In the genomic region with DNA sequence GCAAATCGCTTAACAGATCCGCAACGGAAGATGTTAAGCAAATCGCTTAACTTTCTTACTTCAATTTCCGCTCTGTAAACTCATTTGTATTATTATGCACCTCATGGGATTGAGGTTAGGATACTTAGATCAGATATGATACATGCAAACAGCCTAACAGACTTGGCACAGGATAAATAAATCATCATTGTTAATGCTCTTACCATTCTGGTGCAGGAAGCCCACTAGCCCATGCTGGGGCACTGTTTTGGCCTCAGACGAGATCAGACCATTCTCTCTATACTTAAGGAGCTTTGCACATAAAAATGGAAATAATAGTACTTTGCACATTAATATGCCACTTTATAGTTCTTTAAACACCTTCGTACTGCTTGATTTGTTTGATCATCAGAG, we compare ENCODE assay signal across 6 cellular contexts. TPM values are rescaled to one million over a fixed set of nuclear protein-coding genes. Genes with fewer than 3 reads are reported as not detected.
A peak's percentile ranks its signal among the peaks of the same experiment; 100 is the strongest.
DNase-seq lines count a peak whose midpoint lies in the region; ATAC-seq and TF ChIP-seq lines count a peak whose summit lies in the region.

No MANE protein-coding gene starts in this region.

- DNase-seq in GM12864 (ENCODE audit: low read depth) (peak; percentile 8), RWPE2 (ENCODE audit: low spot score) (no peak), cerebellum (ENCODE audit: low spot score) (no peak)

- H3K4me1 ChIP-seq in RWPE2 (ENCODE audit: insufficient read depth, poor library complexity, severe bottlenecking) (peaks cover 13% of the 10 kb centered on the region), iPS-18a (ENCODE audit: control insufficient read depth, low read depth, low read length) (peaks cover 10% of the 10 kb centered on the region)

- H3K27me3 ChIP-seq in RWPE2 (ENCODE audit: insufficient read depth, poor library complexity, severe bottlenecking): no peaks in the 10 kb centered on the region
- H3K27me3 ChIP-seq in iPS-18a (ENCODE audit: control insufficient read depth, insufficient read depth, low read length): no peaks in the 10 kb centered on the region

- peak overlapping the region; percentile 90 for H3K4me3 ChIP-seq in GM12864 (ENCODE audit: low read depth, low read length)
- H3K4me3 ChIP-seq in RWPE2 (ENCODE audit: severe bottlenecking): peak overlapping the region; percentile 48
- peak overlapping the region; percentile 93 for H3K4me3 ChIP-seq in iPS-18a (ENCODE audit: low read length)

- H3K27ac ChIP-seq in RWPE2 (ENCODE audit: poor library complexity, severe bottlenecking): peak overlapping the region; percentile 88
- peak overlapping the region; percentile 88 for H3K27ac ChIP-seq in iPS-18a (ENCODE audit: low read length)

- H3K9ac ChIP-seq in iPS-18a (ENCODE audit: low read length): peak overlapping the region; percentile 81

- no peak for ATAC-seq in RWPE2 (ENCODE audit: low read depth)
- no peak for ATAC-seq in GM18909 (IDR thresholded peaks at IDR 0.05; ENCODE audit: poor library complexity, unreplicated experiment)
- no peak for ATAC-seq in HG03342 (IDR thresholded peaks at IDR 0.05; ENCODE audit: unreplicated experiment)

- TF ChIP-seq CTCF in GM12864 (IDR thresholded peaks at IDR 0.05; ENCODE audit: low read depth, low read length, missing control alignments) (peak; percentile 24), RWPE2 (IDR thresholded peaks at IDR 0.05; ENCODE audit: poor library complexity, severe bottlenecking) (no peak)

- H3K36me3 ChIP-seq in RWPE2 (ENCODE audit: low read depth) (peaks cover 60% of the 10 kb centered on the region), iPS-18a (ENCODE audit: control insufficient read depth, low read depth, low read length) (peaks cover 47% of the 10 kb centered on the region)

- H3K9me3 ChIP-seq in RWPE2 (ENCODE audit: severe bottlenecking) (no peaks in the 10 kb centered on the region), iPS-18a (ENCODE audit: control insufficient read depth, low read depth, low read length) (no peaks in the 10 kb centered on the region)

RNA-seq across cellular contexts. Expression of gene NCAPD2, which starts 0.4 kb away (rescaled TPM):
- total RNA-seq in cerebellum: 22.3 TPM

RNA-seq across cellular contexts. Expression of gene MRPL51, which starts 1.3 kb away (rescaled TPM):
- total RNA-seq in cerebellum: 22.6 TPM

RNA-seq across cellular contexts. Expression of gene VAMP1, which starts 23.9 kb away (rescaled TPM):
- 10.5 TPM for total RNA-seq in cerebellum

RNA-seq across cellular contexts. Expression of gene GAPDH, which starts 40.0 kb away (rescaled TPM):
- total RNA-seq in cerebellum: 1,321 TPM

RNA-seq across cellular contexts. Expression of gene TAPBPL, which starts 42.5 kb away (rescaled TPM):
- total RNA-seq in cerebellum: 3.1 TPM
